8 cellular contexts compared by ENCODE assay signal in the genomic region with DNA sequence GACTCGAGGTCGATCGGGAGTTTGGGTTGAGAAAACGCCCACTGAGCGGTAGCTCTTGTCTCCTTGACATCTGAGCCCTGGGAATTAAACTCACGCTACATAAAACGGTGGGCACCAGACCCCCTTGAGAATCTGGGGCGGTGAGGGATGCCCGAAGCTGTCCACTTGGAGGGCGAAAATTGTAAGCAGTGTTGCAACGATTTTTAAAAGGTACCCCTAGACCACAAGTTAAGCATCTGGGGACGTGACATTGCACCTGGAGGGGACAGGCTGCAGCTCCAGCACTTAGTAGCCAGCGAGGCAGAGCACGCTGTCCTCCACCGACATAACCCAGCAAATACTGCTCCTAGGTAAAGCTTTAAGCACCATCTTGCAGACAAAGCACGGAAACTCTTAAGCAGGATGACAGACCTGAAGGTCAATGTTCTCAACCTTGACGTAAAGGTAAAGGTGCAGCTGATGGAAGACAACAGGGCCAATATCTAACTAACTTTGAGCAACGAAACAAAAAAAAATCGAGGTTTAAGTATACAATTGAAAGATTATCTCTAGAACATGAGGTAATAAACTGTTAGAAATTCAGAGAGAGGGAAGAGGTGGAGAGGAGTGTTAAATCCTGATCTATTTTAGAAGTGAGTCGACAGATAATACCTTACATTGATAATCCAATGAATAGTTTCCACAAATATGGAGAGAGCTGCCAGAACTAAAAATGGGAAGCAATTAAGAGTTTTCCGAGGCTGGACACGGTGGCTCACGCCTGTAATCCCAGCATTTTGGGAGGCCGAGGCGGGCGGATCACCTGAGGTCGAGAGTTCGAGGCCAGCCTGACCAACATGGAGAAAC. TPM values are rescaled to one million over a fixed set of nuclear protein-coding genes. Genes with fewer than 3 reads are reported as not detected.
A peak's percentile ranks its signal among the peaks of the same experiment; 100 is the strongest.
DNase-seq lines count a peak whose midpoint lies in the region; ATAC-seq, FAIRE-seq and TF ChIP-seq lines count a peak whose summit lies in the region.

No MANE protein-coding gene starts in this region.

- no peaks in the 10 kb centered on the region for H3K9me3 ChIP-seq in osteoblast (ENCODE audit: low read depth, low read length)

- H3K79me2 ChIP-seq in osteoblast (ENCODE audit: insufficient read depth, low read length) = peaks cover 43% of the 10 kb centered on the region

- no peak for ATAC-seq in HG03025 (IDR thresholded peaks at IDR 0.05; ENCODE audit: low FRiP score, unreplicated experiment)

- H3K27ac ChIP-seq in epithelial cell of prostate = peak overlapping the region; percentile 49
- peak overlapping the region; percentile 52 for H3K27ac ChIP-seq in osteoblast (ENCODE audit: low read depth, low read length)

- H3K36me3 ChIP-seq in H7 (replicated peaks; ENCODE audit: control insufficient read depth, insufficient read depth, low read length) = 0 out of 2 replicates have a peak, but pooled peaks cover 4% of the 10 kb centered on the region
- H3K36me3 ChIP-seq in osteoblast (ENCODE audit: insufficient read depth, low read length) = peaks cover 13% of the 10 kb centered on the region

- TF ChIP-seq CTCF in osteoblast (IDR thresholded peaks at IDR 0.05; ENCODE audit: extremely low read depth, low read depth, low read length) = no peak

- H3K4me1 ChIP-seq in osteoblast (ENCODE audit: insufficient read depth, low read length) = peaks cover 24% of the 10 kb centered on the region

- H3K4me2 ChIP-seq in osteoblast (ENCODE audit: insufficient read depth, low read length) = peak overlapping the region; percentile 98

- H4K20me1 ChIP-seq in osteoblast (ENCODE audit: insufficient read depth, low read length) = peaks cover 30% of the 10 kb centered on the region

- DNase-seq in H7 = no peak
- peak; percentile 30 for DNase-seq in RPMI8226
- DNase-seq in epithelial cell of prostate (ENCODE audit: low read depth, low spot score) = no peak
- DNase-seq in osteoblast (ENCODE audit: insufficient read length, low spot score, missing footprints) = no peak
- DNase-seq in NCI-H524 treated with DMSO at 0.1 percent for 48 hours (lab: John Stamatoyannopoulos, UW) = no peak
- DNase-seq in D341Med (ENCODE audit: low spot score) = no peak
- DNase-seq in HTR-8/SVneo (ENCODE audit: insufficient read length, low spot score) = no peak

- no peak for FAIRE-seq in HTR-8/SVneo (lab: Jason Lieb, UNC)

- peak overlapping the region; percentile 90 for H2AFZ ChIP-seq in osteoblast (ENCODE audit: low read length)

- H3K27me3 ChIP-seq in H7 (ENCODE audit: control insufficient read depth, insufficient read depth, low read length) (no peaks in the 10 kb centered on the region), osteoblast (ENCODE audit: insufficient read depth, low read length) (no peaks in the 10 kb centered on the region)

- H3K4me3 ChIP-seq in H7 (ENCODE audit: insufficient read depth, low read depth, low read length) (peak overlapping the region; percentile 79), osteoblast (ENCODE audit: insufficient read depth, low read length) (peak overlapping the region; percentile 93)

RNA-seq across cellular contexts. Expression of gene CDR2, which starts 0.9 kb away (rescaled TPM):
- 32.7 and 43.2 TPM in 2 replicates for total RNA-seq in H7 (2014; rRNA removed; shearing (Covaris generic))
- total RNA-seq in osteoblast = 49.5 and 52.5 TPM in 2 replicates
